17 cellular contexts compared by ENCODE assay signal in the genomic region with DNA sequence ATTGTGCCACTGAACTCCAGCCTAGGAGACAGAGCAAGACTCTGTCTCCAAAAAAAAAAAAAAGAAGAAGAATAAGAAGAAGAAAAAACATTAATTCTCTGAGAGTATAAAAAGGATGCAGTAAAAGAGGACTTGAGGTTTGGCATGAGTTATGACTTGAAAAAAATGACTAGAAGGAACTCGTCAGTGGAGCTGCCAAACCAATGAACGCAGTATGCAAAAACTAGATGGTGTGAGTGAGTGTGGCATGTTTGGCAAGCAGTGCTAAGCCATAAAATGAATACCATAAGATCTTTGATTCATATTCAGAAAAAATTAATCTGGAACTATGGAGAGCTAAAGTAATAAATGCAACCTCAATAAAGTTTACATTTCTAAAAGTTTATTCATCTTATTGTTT.
A peak's percentile ranks its signal among the peaks of the same experiment; 100 is the strongest.
DNase-seq lines count a peak whose midpoint lies in the region; ATAC-seq, FAIRE-seq and TF ChIP-seq lines count a peak whose summit lies in the region.
"Had no signal": no experiment of that assay in that cellular context is flagged by ENCODE, and none has a peak within 500 bp of the region (broad histone marks: within the 10 kb centered on the region; RNA-seq: fewer than 3 reads in every experiment).

No MANE protein-coding gene starts in this region.

- H3K4me3 Mint-ChIP-seq in GM23338, result no peak overlapping the region
- no peak overlapping the region for H3K4me3 Mint-ChIP-seq in naive thymus-derived CD8-positive, alpha-beta T cell

- H3K27me3 ChIP-seq in GM23338 (ENCODE audit: insufficient read depth), result no peaks in the 10 kb centered on the region
- H3K27me3 ChIP-seq: SJSA1 had no signal

- H3K4me3 ChIP-seq in AG04449 (ENCODE audit: low read depth, low read length) (no peak overlapping the region), fibroblast of the aortic adventitia (ENCODE audit: low read depth, low read length) (no peak overlapping the region), GM23338 (no peak overlapping the region)
- H3K4me3 ChIP-seq: PC-9, SJSA1 had no signal

- H3K4me1 ChIP-seq in GM23338 (ENCODE audit: insufficient read depth), result no peaks in the 10 kb centered on the region
- H3K4me1 ChIP-seq: SJSA1 had no signal

- H3K36me3 ChIP-seq in GM23338 (ENCODE audit: insufficient read depth), result no peaks in the 10 kb centered on the region
- H3K36me3 ChIP-seq: SJSA1 had no signal

- CTCF ChIA-PET in AG04449 (lab: Yijun Ruan, JAX), result no interaction called here

- no peaks in the 10 kb centered on the region for H4K20me1 ChIP-seq in GM23338 (replicated peaks; ENCODE audit: insufficient read depth)

- H3K9me2 ChIP-seq in GM23338 (ENCODE audit: insufficient read depth), result no peaks in the 10 kb centered on the region

- POLR2A ChIA-PET in AG04449 (lab: Yijun Ruan, JAX), result interaction anchor here (0.6 kb wide), 1 partner anchor 195 kb away, joined by 3 read pairs; no protein-coding TSS in a partner anchor
- POLR2A ChIA-PET in naive thymus-derived CD8-positive, alpha-beta T cell (lab: Charles Lee), result no interaction called here

- H2AFZ ChIP-seq in GM23338, result no peak overlapping the region
- H2AFZ ChIP-seq: PC-9 had no signal

- no peaks in the 10 kb centered on the region for H3K36me3 Mint-ChIP-seq in GM23338 (ENCODE audit: low read depth)
- no peaks in the 10 kb centered on the region for H3K36me3 Mint-ChIP-seq in naive thymus-derived CD8-positive, alpha-beta T cell

- H3F3A ChIP-seq in GM23338 (replicated peaks; ENCODE audit: low read depth), result no peaks in the 10 kb centered on the region

- TF ChIP-seq CTCF in AG04449 (IDR thresholded peaks at IDR 0.05; ENCODE audit: insufficient read depth, low read length, missing control alignments) (no peak), fibroblast of the aortic adventitia (IDR thresholded peaks at IDR 0.05; ENCODE audit: insufficient read depth, low read length) (no peak), GM23338 (conservative IDR thresholded peaks at IDR 0.05; ENCODE audit: low read depth in 2 of 2) (no peak)

- H3K4me2 ChIP-seq in GM23338, result no peak overlapping the region
- H3K4me2 ChIP-seq: PC-9 had no signal

- ATAC-seq in GM23338, result no peak
- ATAC-seq in naive thymus-derived CD8-positive, alpha-beta T cell, result no peak

- no peak overlapping the region for H3K27ac ChIP-seq in GM23338 (ENCODE audit: low read depth)
- H3K27ac ChIP-seq: HL-60, PC-9, SJSA1 had no signal

- DNase-seq in AG04449 (ENCODE audit: low read depth, low spot score) (peak; percentile 64), GM04503 (ENCODE audit: low read depth) (peak; percentile 93), NCI-H226 (peak; percentile 21), fibroblast of the aortic adventitia (ENCODE audit: low read depth) (peak; percentile 60), GM23338 (ENCODE audit: low spot score) (no peak), GM19239 (ENCODE audit: insufficient read length, low spot score) (no peak), GF-D8 (lab: John Stamatoyannopoulos, UW) (no peak)
- no peak for DNase-seq in naive thymus-derived CD8-positive, alpha-beta T cell
- DNase-seq: COR-L47, NCI-H1436, NCI-H2029, NCI-H2171, NCI-H510A, NCI-H774, PC-9 had no signal

- H3K4me1 Mint-ChIP-seq in GM23338, result no peaks in the 10 kb centered on the region
- H3K4me1 Mint-ChIP-seq in naive thymus-derived CD8-positive, alpha-beta T cell, result no peaks in the 10 kb centered on the region

- FAIRE-seq in GM19239 (lab: Jason Lieb, UNC), result no peak

- H3K27me3 Mint-ChIP-seq in GM23338 (ENCODE audit: insufficient read depth, low read depth, poor library complexity), result peaks cover 2% of the 10 kb centered on the region
- H3K27me3 Mint-ChIP-seq in naive thymus-derived CD8-positive, alpha-beta T cell, result no peaks in the 10 kb centered on the region

- no peak overlapping the region for H3K27ac Mint-ChIP-seq in GM23338
- H3K27ac Mint-ChIP-seq in naive thymus-derived CD8-positive, alpha-beta T cell, result no peak overlapping the region

- no peaks in the 10 kb centered on the region for H3K9me3 Mint-ChIP-seq in GM23338
- peaks cover 0 to 7% (median 0%) of the 10 kb centered on the region in 9 donors for H3K9me3 Mint-ChIP-seq in naive thymus-derived CD8-positive, alpha-beta T cell

- no peaks in the 10 kb centered on the region for H3K79me2 ChIP-seq in GM23338 (replicated peaks; ENCODE audit: insufficient read depth)

TF ChIP-seq in GM23338, 12 proteins besides CTCF, POLR2A, EP300 and RAD21 (continues in another document):
- TF ChIP-seq EZH2 (IDR thresholded peaks at IDR 0.05; ENCODE audit: low read depth, unreplicated experiment), result no peak
- no peak for TF ChIP-seq CREB1 (CRISPR knock-in tag; IDR thresholded peaks at IDR 0.05; ENCODE audit: low read depth)
- TF ChIP-seq POLR2AphosphoS5 (IDR thresholded peaks at IDR 0.05; ENCODE audit: low read depth), result no peak
- no peak for TF ChIP-seq NANOG (IDR thresholded peaks at IDR 0.05; ENCODE audit: borderline replicate concordance)
- TF ChIP-seq STAT1 (IDR thresholded peaks at IDR 0.05; ENCODE audit: unreplicated experiment), result no peak
- no peak for TF ChIP-seq EZH2phosphoT487 (IDR thresholded peaks at IDR 0.05; ENCODE audit: unreplicated experiment)
- no peak for TF ChIP-seq JUNB (IDR thresholded peaks at IDR 0.05; ENCODE audit: unreplicated experiment)
- no peak for TF ChIP-seq ZNF114 (CRISPR knock-in tag; IDR thresholded peaks at IDR 0.05)
- TF ChIP-seq, protein P1, sequence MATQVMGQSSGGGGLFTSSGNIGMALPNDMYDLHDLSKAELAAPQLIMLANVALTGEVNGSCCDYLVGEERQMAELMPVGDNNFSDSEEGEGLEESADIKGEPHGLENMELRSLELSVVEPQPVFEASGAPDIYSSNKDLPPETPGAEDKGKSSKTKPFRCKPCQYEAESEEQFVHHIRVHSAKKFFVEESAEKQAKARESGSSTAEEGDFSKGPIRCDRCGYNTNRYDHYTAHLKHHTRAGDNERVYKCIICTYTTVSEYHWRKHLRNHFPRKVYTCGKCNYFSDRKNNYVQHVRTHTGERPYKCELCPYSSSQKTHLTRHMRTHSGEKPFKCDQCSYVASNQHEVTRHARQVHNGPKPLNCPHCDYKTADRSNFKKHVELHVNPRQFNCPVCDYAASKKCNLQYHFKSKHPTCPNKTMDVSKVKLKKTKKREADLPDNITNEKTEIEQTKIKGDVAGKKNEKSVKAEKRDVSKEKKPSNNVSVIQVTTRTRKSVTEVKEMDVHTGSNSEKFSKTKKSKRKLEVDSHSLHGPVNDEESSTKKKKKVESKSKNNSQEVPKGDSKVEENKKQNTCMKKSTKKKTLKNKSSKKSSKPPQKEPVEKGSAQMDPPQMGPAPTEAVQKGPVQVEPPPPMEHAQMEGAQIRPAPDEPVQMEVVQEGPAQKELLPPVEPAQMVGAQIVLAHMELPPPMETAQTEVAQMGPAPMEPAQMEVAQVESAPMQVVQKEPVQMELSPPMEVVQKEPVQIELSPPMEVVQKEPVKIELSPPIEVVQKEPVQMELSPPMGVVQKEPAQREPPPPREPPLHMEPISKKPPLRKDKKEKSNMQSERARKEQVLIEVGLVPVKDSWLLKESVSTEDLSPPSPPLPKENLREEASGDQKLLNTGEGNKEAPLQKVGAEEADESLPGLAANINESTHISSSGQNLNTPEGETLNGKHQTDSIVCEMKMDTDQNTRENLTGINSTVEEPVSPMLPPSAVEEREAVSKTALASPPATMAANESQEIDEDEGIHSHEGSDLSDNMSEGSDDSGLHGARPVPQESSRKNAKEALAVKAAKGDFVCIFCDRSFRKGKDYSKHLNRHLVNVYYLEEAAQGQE (IDR thresholded peaks at IDR 0.05; ENCODE audit: unreplicated experiment), result no peak
- TF ChIP-seq ZNF331 (CRISPR knock-in tag; IDR thresholded peaks at IDR 0.05; ENCODE audit: low read depth), result no peak

Comparison
In these comparisons a context has a peak if more than half of its experiments do, and no peak if none do; other contexts are left out.
1. DNase-seq: peak in AG04449 (single experiment), GM04503 (single experiment), NCI-H226 (single experiment) and fibroblast of the aortic adventitia (single experiment); none in GM23338 (single experiment), GM19239 (single experiment), naive thymus-derived CD8-positive, alpha-beta T cell (0 of 10) and GF-D8 (single experiment).